In the genomic region with DNA sequence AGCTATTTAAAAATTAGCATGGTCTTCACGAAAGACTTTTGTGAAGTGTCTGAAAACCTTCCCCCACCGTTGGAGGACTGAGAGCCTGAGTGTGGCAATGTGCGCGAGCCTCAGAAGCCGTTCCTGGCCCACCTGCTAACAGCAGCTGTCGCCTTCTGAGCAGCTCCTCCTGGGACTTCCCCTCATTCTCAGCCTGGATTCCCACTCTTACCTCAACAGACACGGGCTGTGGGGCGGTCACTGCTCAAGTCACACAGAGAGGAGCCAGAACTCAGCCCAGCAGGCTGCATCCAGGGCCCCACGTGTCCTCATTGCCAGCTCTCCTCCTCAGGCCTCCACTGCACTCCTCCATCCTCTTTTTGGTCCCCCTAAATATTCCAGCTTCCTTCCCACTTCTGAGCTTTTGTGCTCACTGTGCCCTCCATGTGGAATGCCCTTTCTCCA, we compare ENCODE assay signal across 1 cellular context.
A peak's percentile ranks its signal among the peaks of the same experiment; 100 is the strongest.
TF ChIP-seq lines count a peak whose summit lies in the region.

No MANE protein-coding gene starts in this region.

TF ChIP-seq in GM12878, 131 proteins besides CTCF, POLR2A, EP300 and RAD21 (continued from another document):
- TF ChIP-seq BCLAF1 (IDR thresholded peaks at IDR 0.05) (no peak), EED (IDR thresholded peaks at IDR 0.05; ENCODE audit: low read depth) (peak; percentile 78), ASH2L (IDR thresholded peaks at IDR 0.05; ENCODE audit: borderline replicate concordance, low read depth) (no peak), CREM (IDR thresholded peaks at IDR 0.05; ENCODE audit: low read depth) (no peak), ZNF274 (IDR thresholded peaks at IDR 0.05; ENCODE audit: insufficient read depth, insufficient read length) (no peak), RELB (IDR thresholded peaks at IDR 0.05; ENCODE audit: low read depth) (peak; percentile 75; the same call in 1 of the 2 replicates), ATF3 (IDR thresholded peaks at IDR 0.05; ENCODE audit: borderline replicate concordance, extremely low read depth, low read depth, low read length) (no peak), RAD51 (IDR thresholded peaks at IDR 0.05) (peak; percentile 75), NR2F1 (conservative IDR thresholded peaks at IDR 0.05) (0 out of 2 replicates have a peak, but pooled peaks have one; percentile 19), IKZF2 (IDR thresholded peaks at IDR 0.05) (peak; percentile 88 to 90), SUPT20H (IDR thresholded peaks at IDR 0.05; ENCODE audit: borderline replicate concordance, control insufficient read depth, low read depth, low read length) (no peak), JUND (IDR thresholded peaks at IDR 0.05; ENCODE audit: low read depth, low read length) (no peak)
- TF ChIP-seq, protein P1, sequence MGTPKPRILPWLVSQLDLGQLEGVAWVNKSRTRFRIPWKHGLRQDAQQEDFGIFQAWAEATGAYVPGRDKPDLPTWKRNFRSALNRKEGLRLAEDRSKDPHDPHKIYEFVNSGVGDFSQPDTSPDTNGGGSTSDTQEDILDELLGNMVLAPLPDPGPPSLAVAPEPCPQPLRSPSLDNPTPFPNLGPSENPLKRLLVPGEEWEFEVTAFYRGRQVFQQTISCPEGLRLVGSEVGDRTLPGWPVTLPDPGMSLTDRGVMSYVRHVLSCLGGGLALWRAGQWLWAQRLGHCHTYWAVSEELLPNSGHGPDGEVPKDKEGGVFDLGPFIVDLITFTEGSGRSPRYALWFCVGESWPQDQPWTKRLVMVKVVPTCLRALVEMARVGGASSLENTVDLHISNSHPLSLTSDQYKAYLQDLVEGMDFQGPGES (IDR thresholded peaks at IDR 0.05): no peak
- TF ChIP-seq, protein P2, sequence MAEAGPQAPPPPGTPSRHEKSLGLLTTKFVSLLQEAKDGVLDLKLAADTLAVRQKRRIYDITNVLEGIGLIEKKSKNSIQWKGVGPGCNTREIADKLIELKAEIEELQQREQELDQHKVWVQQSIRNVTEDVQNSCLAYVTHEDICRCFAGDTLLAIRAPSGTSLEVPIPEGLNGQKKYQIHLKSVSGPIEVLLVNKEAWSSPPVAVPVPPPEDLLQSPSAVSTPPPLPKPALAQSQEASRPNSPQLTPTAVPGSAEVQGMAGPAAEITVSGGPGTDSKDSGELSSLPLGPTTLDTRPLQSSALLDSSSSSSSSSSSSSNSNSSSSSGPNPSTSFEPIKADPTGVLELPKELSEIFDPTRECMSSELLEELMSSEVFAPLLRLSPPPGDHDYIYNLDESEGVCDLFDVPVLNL (IDR thresholded peaks at IDR 0.05; ENCODE audit: low read depth, low read length): no peak
